8 cellular contexts compared by ENCODE assay signal in the genomic region with DNA sequence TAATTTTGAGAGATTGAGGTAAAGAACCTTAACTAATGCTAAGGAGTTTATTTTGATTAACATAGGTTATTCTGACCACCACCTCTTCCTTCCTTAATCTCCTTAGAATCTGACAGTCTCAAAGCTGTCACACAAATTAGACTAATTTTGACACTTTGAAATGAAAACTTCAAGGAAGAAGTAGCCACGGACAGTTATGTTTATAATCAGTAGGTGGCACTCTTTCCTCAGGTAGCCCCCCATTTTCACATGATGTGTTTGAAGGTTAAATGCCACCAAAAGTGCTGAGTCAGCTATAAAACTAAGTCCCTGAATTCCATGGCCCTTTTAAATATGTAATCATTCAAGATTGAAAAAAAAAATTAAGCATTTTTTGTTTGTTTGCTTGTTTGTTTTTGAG.
DNase-seq lines count a peak whose midpoint lies in the region; ATAC-seq and TF ChIP-seq lines count a peak whose summit lies in the region.

No MANE protein-coding gene starts in this region.

- DNase-seq in NCI-H69 (lab: John Stamatoyannopoulos, UW) (peak; percentile 15), germinal center (ENCODE audit: low spot score) (peak; percentile 23), nucleus accumbens (lab: John Stamatoyannopoulos, UW) (no peak), middle frontal gyrus (ENCODE audit: extremely low spot score, low spot score) (no peak)
- no peak for DNase-seq in activated naive CD4-positive, alpha-beta T cell treated with anti-CD3 and anti-CD28 coated beads, Interleukin-2, amount 50 U/mL, for 16 hours
- no peak for DNase-seq in T-helper 2 cell treated with Interferon-gamma antibody and Interleukin-4, amounts not matched to agents 5 μg/mL and 100 μg/mL, for 36 hours (ENCODE audit: low spot score)

- H3K4me3 Mint-ChIP-seq in T-helper 2 cell treated with Interferon-gamma antibody and Interleukin-4, amounts not matched to agents 5 μg/mL and 100 μg/mL, for 36 hours: no peak overlapping the region

- H3K9me3 Mint-ChIP-seq in T-helper 2 cell treated with Interferon-gamma antibody and Interleukin-4, amounts not matched to agents 5 μg/mL and 100 μg/mL, for 36 hours: no peaks in the 10 kb centered on the region

- peak; percentile 62 for ATAC-seq in GM18907 (IDR thresholded peaks at IDR 0.05; ENCODE audit: unreplicated experiment)

- H3K4me1 Mint-ChIP-seq in T-helper 2 cell treated with Interferon-gamma antibody and Interleukin-4, amounts not matched to agents 5 μg/mL and 100 μg/mL, for 36 hours (ENCODE audit: low read depth): no peaks in the 10 kb centered on the region

- no peak overlapping the region for H3K27ac ChIP-seq in C4-2B

- peaks cover 13% of the 10 kb centered on the region for H3K36me3 Mint-ChIP-seq in T-helper 2 cell treated with Interferon-gamma antibody and Interleukin-4, amounts not matched to agents 5 μg/mL and 100 μg/mL, for 36 hours (ENCODE audit: low read depth)

- H3K27ac Mint-ChIP-seq in T-helper 2 cell treated with Interferon-gamma antibody and Interleukin-4, amounts not matched to agents 5 μg/mL and 100 μg/mL, for 36 hours: no peak overlapping the region

- H3K27me3 Mint-ChIP-seq in T-helper 2 cell treated with Interferon-gamma antibody and Interleukin-4, amounts not matched to agents 5 μg/mL and 100 μg/mL, for 36 hours (ENCODE audit: low read depth): no peaks in the 10 kb centered on the region

- TF ChIP-seq CTCF in C4-2B (conservative IDR thresholded peaks at IDR 0.05): peak; percentile 63

Comparison
In these comparisons a context has a peak if more than half of its experiments do, and no peak if none do; other contexts are left out.
1. DNase-seq: peak in NCI-H69 (single experiment) and germinal center (single experiment); none in nucleus accumbens (0 of 56), activated naive CD4-positive, alpha-beta T cell treated with anti-CD3 and anti-CD28 coated beads, Interleukin-2, amount 50 U/mL, for 16 hours (single experiment), middle frontal gyrus (single experiment) and T-helper 2 cell treated with Interferon-gamma antibody and Interleukin-4, amounts not matched to agents 5 μg/mL and 100 μg/mL, for 36 hours (single experiment).